8 cellular contexts compared by ENCODE assay signal in the genomic region with DNA sequence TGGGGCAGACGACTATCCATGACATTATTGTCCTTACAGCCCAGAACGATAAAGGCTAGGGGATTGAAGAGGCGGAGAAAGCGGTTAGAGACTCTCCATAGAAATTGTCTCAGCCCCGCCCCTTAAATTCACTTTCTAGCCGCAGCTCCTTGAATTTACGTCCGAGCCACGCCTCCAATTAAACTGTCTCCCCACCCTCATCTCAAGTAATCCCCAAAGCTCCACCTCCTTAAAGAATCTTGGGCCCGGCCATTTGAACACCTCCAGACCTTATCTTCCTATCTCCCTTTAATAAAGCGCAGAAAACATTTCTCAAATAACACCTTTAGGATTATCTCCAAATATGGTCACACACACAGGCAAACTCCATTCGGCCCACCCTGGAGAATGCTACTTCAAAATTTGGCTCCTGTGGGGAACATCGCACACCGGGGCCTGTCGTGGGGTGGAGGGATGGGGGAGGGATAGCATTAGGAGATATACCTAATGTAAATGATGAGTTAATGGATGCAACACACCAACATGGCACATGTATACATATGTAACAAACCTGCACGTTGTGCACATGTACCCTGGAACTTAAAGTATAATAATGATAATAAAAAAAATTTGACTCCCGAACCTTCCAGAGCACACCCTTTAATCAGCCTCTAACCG. TPM values are rescaled to one million over a fixed set of nuclear protein-coding genes. Genes with fewer than 3 reads are reported as not detected.
DNase-seq lines count a peak whose midpoint lies in the region; ATAC-seq and TF ChIP-seq lines count a peak whose summit lies in the region.

No MANE protein-coding gene starts in this region.

- peaks cover 15% of the 10 kb centered on the region for H3F3A ChIP-seq in neural progenitor cell (ENCODE audit: low read depth)

- H3K36me3 ChIP-seq in neural progenitor cell, result no peaks in the 10 kb centered on the region

- peak overlapping the region; percentile 68 for H2AFZ ChIP-seq in neural progenitor cell (replicated peaks)

- POLR2A ChIA-PET in activated CD8-positive, alpha-beta T cell treated with anti-CD3 and anti-CD28 coated beads for 36 hours (lab: Charles Lee), result interaction anchor here (0.9 kb wide), 1 partner anchor 31 kb away, joined by 3 read pairs; no protein-coding TSS in a partner anchor

- peak overlapping the region; percentile 70 for H3K4me2 ChIP-seq in neural progenitor cell

- H4K20me1 ChIP-seq in neural progenitor cell (ENCODE audit: low read depth), result no peaks in the 10 kb centered on the region

- no peaks in the 10 kb centered on the region for H3K9me3 Mint-ChIP-seq in activated CD8-positive, alpha-beta T cell treated with anti-CD3 and anti-CD28 coated beads for 36 hours
- peaks cover 17% of the 10 kb centered on the region for H3K9me3 Mint-ChIP-seq in neural progenitor cell

- peaks cover 10% of the 10 kb centered on the region for H3K27me3 ChIP-seq in neural progenitor cell

- H3K36me3 Mint-ChIP-seq in activated CD8-positive, alpha-beta T cell treated with anti-CD3 and anti-CD28 coated beads for 36 hours (ENCODE audit: low read depth), result no peaks in the 10 kb centered on the region
- H3K36me3 Mint-ChIP-seq in neural progenitor cell, result no peaks in the 10 kb centered on the region

- no peaks in the 10 kb centered on the region for H3K4me1 ChIP-seq in neural progenitor cell

- H3K4me3 Mint-ChIP-seq in activated CD8-positive, alpha-beta T cell treated with anti-CD3 and anti-CD28 coated beads for 36 hours, result peak overlapping the region; percentile 85
- peak overlapping the region; percentile 85 for H3K4me3 Mint-ChIP-seq in neural progenitor cell

- H3K27me3 Mint-ChIP-seq in activated CD8-positive, alpha-beta T cell treated with anti-CD3 and anti-CD28 coated beads for 36 hours, result no peaks in the 10 kb centered on the region
- peaks cover 2% of the 10 kb centered on the region for H3K27me3 Mint-ChIP-seq in neural progenitor cell (ENCODE audit: insufficient read depth, low read depth)

- peak; percentile 17 for ATAC-seq in GM18868 (IDR thresholded peaks at IDR 0.05; ENCODE audit: unreplicated experiment)
- peak; percentile 38 for ATAC-seq in activated CD8-positive, alpha-beta T cell treated with anti-CD3 and anti-CD28 coated beads for 36 hours

- no peak for TF ChIP-seq CTCF in activated CD8-positive, alpha-beta T cell treated with anti-CD3 and anti-CD28 coated beads for 36 hours (IDR thresholded peaks at IDR 0.05)
- no peak for TF ChIP-seq CTCF in neural progenitor cell (IDR thresholded peaks at IDR 0.05)

- DNase-seq in AG08395 (ENCODE audit: low spot score) (peak; percentile 46), NCI-H146 treated with DMSO at 0.1 percent for 48 hours (lab: John Stamatoyannopoulos, UW; ENCODE audit: unreplicated experiment) (peak; percentile 18), fibroblast of peridontal ligament (ENCODE audit: extremely low read depth) (peak; percentile 65), neural progenitor cell (ENCODE audit: low spot score) (peak; percentile 87), posterior vena cava (ENCODE audit: low spot score) (no peak), DMS 273 treated with DMSO at 0.1 percent for 48 hours (lab: John Stamatoyannopoulos, UW) (no peak)
- peak; percentile 68 for DNase-seq in activated CD8-positive, alpha-beta T cell treated with anti-CD3 and anti-CD28 coated beads for 36 hours

- CTCF ChIA-PET in activated CD8-positive, alpha-beta T cell treated with anti-CD3 and anti-CD28 coated beads for 36 hours (lab: Charles Lee), result interaction anchor here (0.6 to 2.4 kb wide), 7 partner anchors 11 to 43 kb away, joined by 3 to 34 read pairs (median 5); a partner anchor contains a TSS

- no peaks in the 10 kb centered on the region for H3K9me3 ChIP-seq in neural progenitor cell (ENCODE audit: low read depth)

- H3K9ac ChIP-seq in neural progenitor cell, result no peak overlapping the region

- H3K27ac ChIP-seq in neural progenitor cell, result no peak overlapping the region

- peaks cover 13% of the 10 kb centered on the region for H3K4me1 Mint-ChIP-seq in activated CD8-positive, alpha-beta T cell treated with anti-CD3 and anti-CD28 coated beads for 36 hours (ENCODE audit: low read depth)
- peaks cover 15% of the 10 kb centered on the region for H3K4me1 Mint-ChIP-seq in neural progenitor cell

- peak overlapping the region; percentile 43 for H3K4me3 ChIP-seq in neural progenitor cell

- H3K79me2 ChIP-seq in neural progenitor cell (ENCODE audit: low read depth), result no peaks in the 10 kb centered on the region

- intact Hi-C loops in activated CD8-positive, alpha-beta T cell treated with anti-CD3 and anti-CD28 coated beads for 36 hours (cut with micrococcal nuclease), result no loop called here
- intact Hi-C loops in posterior vena cava (cut with DNase I), result no loop called here

- H3K27ac Mint-ChIP-seq in activated CD8-positive, alpha-beta T cell treated with anti-CD3 and anti-CD28 coated beads for 36 hours, result peak overlapping the region; percentile 97
- peak overlapping the region; percentile 97 for H3K27ac Mint-ChIP-seq in neural progenitor cell

RNA-seq across cellular contexts. Expression of a gene that starts 7.2 kb away (rescaled TPM):
- under 1 TPM; 0.54 to 0.87 TPM for total RNA-seq in activated CD8-positive, alpha-beta T cell treated with anti-CD3 and anti-CD28 coated beads for 36 hours
- 1.4 and 1.5 TPM in 2 replicates for total RNA-seq in neural progenitor cell (ENCODE audit: low replicate concordance)
- total RNA-seq in posterior vena cava, result 1 to 10 TPM; 1.3 to 2.8 TPM

RNA-seq across cellular contexts. Expression of a gene that starts 16.3 kb away (rescaled TPM):
- total RNA-seq in activated CD8-positive, alpha-beta T cell treated with anti-CD3 and anti-CD28 coated beads for 36 hours, result 100 to 1,000 TPM; 130 to 136 TPM
- 0.13 and 0.46 TPM in 2 replicates for total RNA-seq in neural progenitor cell (ENCODE audit: low replicate concordance)
- total RNA-seq in posterior vena cava, result 100 to 1,000 TPM; 187 to 238 TPM

RNA-seq across cellular contexts. Expression of a gene that starts 30.8 kb away (rescaled TPM):
- total RNA-seq in activated CD8-positive, alpha-beta T cell treated with anti-CD3 and anti-CD28 coated beads for 36 hours, result 10 to 100 TPM; 25.9 TPM
- 0.28 and 6.4 TPM in 2 replicates for total RNA-seq in neural progenitor cell (ENCODE audit: low replicate concordance)
- total RNA-seq in posterior vena cava, result 1 to 10 TPM; 7.3 to 8.0 TPM

RNA-seq across cellular contexts. Expression of a gene that starts 31.8 kb away (rescaled TPM):
- 10 to 100 TPM; 18.5 to 19.0 TPM for total RNA-seq in activated CD8-positive, alpha-beta T cell treated with anti-CD3 and anti-CD28 coated beads for 36 hours
- total RNA-seq in neural progenitor cell (ENCODE audit: low replicate concordance) (11.2 and 20.6 TPM in 2 replicates), posterior vena cava (10 to 100 TPM; 12.9 to 15.9 TPM)

RNA-seq across cellular contexts. Expression of a gene that starts 44.6 kb away (rescaled TPM):
- total RNA-seq in activated CD8-positive, alpha-beta T cell treated with anti-CD3 and anti-CD28 coated beads for 36 hours, result 10 to 100 TPM; 10.2 to 11.4 TPM
- total RNA-seq in neural progenitor cell (ENCODE audit: low replicate concordance) (0.07 and 0.62 TPM in 2 replicates), posterior vena cava (1 to 10 TPM; 1.1 to 1.5 TPM)

Comparison
In these comparisons a context has a peak if more than half of its experiments do, and no peak if none do; other contexts are left out.
1. DNase-seq: peak in AG08395 (single experiment), NCI-H146 treated with DMSO at 0.1 percent for 48 hours (single experiment), activated CD8-positive, alpha-beta T cell treated with anti-CD3 and anti-CD28 coated beads for 36 hours (single experiment), fibroblast of peridontal ligament (single experiment) and neural progenitor cell (single experiment); none in posterior vena cava (single experiment) and DMS 273 treated with DMSO at 0.1 percent for 48 hours (single experiment).
2. RNA of a gene that starts 16.3 kb away (total RNA-seq): 187 to 238 TPM in posterior vena cava and 130 to 136 TPM in activated CD8-positive, alpha-beta T cell treated with anti-CD3 and anti-CD28 coated beads for 36 hours; 0.13 to 0.46 TPM in neural progenitor cell; every median in the first group is over 10 times any median in the second.